ENCODE assay signal across 9 cellular contexts in genomic region chr7:148084138-148084537, GRCh38.
A peak's percentile ranks its signal among the peaks of the same experiment; 100 is the strongest.
DNase-seq lines count a peak whose midpoint lies in the region; ATAC-seq lines count a peak whose summit lies in the region.
"Had no signal": no experiment of that assay in that cellular context is flagged by ENCODE, and none has a peak within 500 bp of the region (broad histone marks: within the 10 kb centered on the region; RNA-seq: fewer than 3 reads in every experiment).

No MANE protein-coding gene starts in this region.

- peaks cover 0 to 4% of the 10 kb centered on the region in 2 donors for H3K27me3 Mint-ChIP-seq in stimulated activated naive B cell treated with anti-CD40 and anti-IgM and Interleukin-4, amounts not matched to agents 10 μg/mL and 1 μg/mL and 100 μg/mL, for 72 hours

- no peaks in the 10 kb centered on the region for H3K9me3 Mint-ChIP-seq in stimulated activated naive B cell treated with anti-CD40 and anti-IgM and Interleukin-4, amounts not matched to agents 10 μg/mL and 1 μg/mL and 100 μg/mL, for 72 hours
- H3K9me3 Mint-ChIP-seq: activated naive CD8-positive, alpha-beta T cell treated with anti-CD3 and anti-CD28 coated beads, Interleukin-2, amount 10 ng/mL, durations not matched to agents 7 days and 5 days had no signal

- H3K4me1 Mint-ChIP-seq in stimulated activated naive B cell treated with anti-CD40 and anti-IgM and Interleukin-4, amounts not matched to agents 10 μg/mL and 1 μg/mL and 100 μg/mL, for 72 hours, result no peaks in the 10 kb centered on the region
- H3K4me1 Mint-ChIP-seq: activated naive CD8-positive, alpha-beta T cell treated with anti-CD3 and anti-CD28 coated beads, Interleukin-2, amount 10 ng/mL, durations not matched to agents 7 days and 5 days had no signal

- intact Hi-C loops in posterior vena cava (cut with DNase I), result loop anchor here in 1 of 2 donors (10.0 kb wide), 1 partner anchor 1001 kb away; no protein-coding TSS in a partner anchor

- peak; percentile 69 for ATAC-seq in HG02798 (IDR thresholded peaks at IDR 0.05; ENCODE audit: poor library complexity, unreplicated experiment)
- ATAC-seq in stimulated activated naive B cell treated with anti-CD40 and anti-IgM and Interleukin-4, amounts not matched to agents 10 μg/mL and 1 μg/mL and 100 μg/mL, for 72 hours (replicated peaks), result peak; percentile 69 to 73

- peak; percentile 30 for DNase-seq in activated CD4-positive, alpha-beta T cell treated with anti-CD3 and anti-CD28 coated beads for 48 hours
- DNase-seq in activated CD4-positive, alpha-beta T cell treated with anti-CD3 and anti-CD28 coated beads for 1 hour, result no peak
- DNase-seq in NCI-H2171 treated with DMSO at 0.1 percent for 48 hours (lab: John Stamatoyannopoulos, UW), result peak; percentile 86
- DNase-seq in amniotic epithelial cell (ENCODE audit: low read depth), result peak; percentile 23
- DNase-seq in hypothalamus (lab: John Stamatoyannopoulos, UW), result peak in 43 of 51 donors; percentile 4 to 79 (median 42)
- peak; percentile 6 for DNase-seq in stimulated activated naive B cell treated with anti-CD40 and anti-IgM and Interleukin-4, amounts not matched to agents 10 μg/mL and 1 μg/mL and 100 μg/mL, for 72 hours
- DNase-seq in posterior vena cava (ENCODE audit: low spot score), result no peak
- DNase-seq: activated naive CD8-positive, alpha-beta T cell treated with anti-CD3 and anti-CD28 coated beads, Interleukin-2, amount 10 ng/mL, durations not matched to agents 7 days and 5 days had no signal

- H3K27ac Mint-ChIP-seq in stimulated activated naive B cell treated with anti-CD40 and anti-IgM and Interleukin-4, amounts not matched to agents 10 μg/mL and 1 μg/mL and 100 μg/mL, for 72 hours, result no peak overlapping the region
- H3K27ac Mint-ChIP-seq: activated naive CD8-positive, alpha-beta T cell treated with anti-CD3 and anti-CD28 coated beads, Interleukin-2, amount 10 ng/mL, durations not matched to agents 7 days and 5 days had no signal

- no peak overlapping the region for H3K4me3 Mint-ChIP-seq in stimulated activated naive B cell treated with anti-CD40 and anti-IgM and Interleukin-4, amounts not matched to agents 10 μg/mL and 1 μg/mL and 100 μg/mL, for 72 hours
- H3K4me3 Mint-ChIP-seq: activated naive CD8-positive, alpha-beta T cell treated with anti-CD3 and anti-CD28 coated beads, Interleukin-2, amount 10 ng/mL, durations not matched to agents 7 days and 5 days had no signal

- no peaks in the 10 kb centered on the region for H3K36me3 Mint-ChIP-seq in stimulated activated naive B cell treated with anti-CD40 and anti-IgM and Interleukin-4, amounts not matched to agents 10 μg/mL and 1 μg/mL and 100 μg/mL, for 72 hours
- H3K36me3 Mint-ChIP-seq: activated naive CD8-positive, alpha-beta T cell treated with anti-CD3 and anti-CD28 coated beads, Interleukin-2, amount 10 ng/mL, durations not matched to agents 7 days and 5 days had no signal

Comparison
In these comparisons a context has a peak if more than half of its experiments do, and no peak if none do; other contexts are left out.
1. DNase-seq: peak in activated CD4-positive, alpha-beta T cell treated with anti-CD3 and anti-CD28 coated beads for 48 hours (single experiment), NCI-H2171 treated with DMSO at 0.1 percent for 48 hours (single experiment), amniotic epithelial cell (single experiment), hypothalamus (43 of 51) and stimulated activated naive B cell treated with anti-CD40 and anti-IgM and Interleukin-4, amounts not matched to agents 10 μg/mL and 1 μg/mL and 100 μg/mL, for 72 hours (single experiment); none in activated CD4-positive, alpha-beta T cell treated with anti-CD3 and anti-CD28 coated beads for 1 hour (single experiment) and posterior vena cava (single experiment).